ENCODE assay signal across 23 cellular contexts in the genomic region with DNA sequence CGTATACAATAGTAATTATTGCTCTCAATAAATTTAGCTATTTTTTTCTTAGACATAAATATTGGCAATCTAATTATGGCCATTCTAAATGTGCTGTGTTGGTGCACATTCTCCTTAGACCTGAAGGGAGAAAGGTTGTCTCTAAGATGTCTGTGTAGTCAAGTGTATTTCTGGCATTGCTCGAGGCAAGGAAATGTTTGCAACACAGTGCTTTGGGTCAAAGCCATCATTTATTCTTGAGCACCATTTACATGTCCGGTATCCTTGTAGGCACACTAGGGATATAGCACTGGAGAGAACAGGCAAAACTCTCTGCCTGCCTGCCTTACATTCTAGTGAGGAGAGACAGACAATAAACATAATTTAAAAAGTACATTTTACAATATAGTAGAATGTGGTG.
"Had no signal": no experiment of that assay in that cellular context is flagged by ENCODE, and none has a peak within 500 bp of the region (broad histone marks: within the 10 kb centered on the region; RNA-seq: fewer than 3 reads in every experiment).

No MANE protein-coding gene starts in this region.

- H3K27ac ChIP-seq: ascending aorta, brain microvascular endothelial cell, cardiac muscle cell, RWPE1, SJSA1 had no signal

- H3K36me3 Mint-ChIP-seq: activated naive CD8-positive, alpha-beta T cell treated with anti-CD3 and anti-CD28 coated beads, Interleukin-2, amount 10 ng/mL, durations not matched to agents 7 days and 5 days; WTC11 had no signal

- H3K36me3 ChIP-seq: ascending aorta, brain microvascular endothelial cell, cardiac muscle cell had no signal

- ATAC-seq: activated CD8-positive, alpha-beta T cell treated with anti-CD3 and anti-CD28 coated beads, Interleukin-2, amount 10 ng/mL, durations not matched to agents 7 days and 5 days; WTC11 had no signal

- H3K9me3 Mint-ChIP-seq: activated naive CD8-positive, alpha-beta T cell treated with anti-CD3 and anti-CD28 coated beads, Interleukin-2, amount 10 ng/mL, durations not matched to agents 7 days and 5 days; T-helper 1 cell treated with Interleukin-12 subunit alpha and Interleukin-12 subunit beta and Interleukin-4 antibody, amounts not matched to agents 30 μg/mL and 1 μg/mL, for 36 hours; WTC11 had no signal

- H3K4me3 Mint-ChIP-seq: activated CD8-positive, alpha-beta T cell treated with anti-CD3 and anti-CD28 coated beads, Interleukin-2, amount 10 ng/mL, durations not matched to agents 7 days and 5 days; activated naive CD8-positive, alpha-beta T cell treated with anti-CD3 and anti-CD28 coated beads, Interleukin-2, amount 10 ng/mL, durations not matched to agents 7 days and 5 days; T-helper 1 cell treated with Interleukin-12 subunit alpha and Interleukin-12 subunit beta and Interleukin-4 antibody, amounts not matched to agents 30 μg/mL and 1 μg/mL, for 36 hours; WTC11 had no signal

- H3K9me3 ChIP-seq: ascending aorta, SJSA1 had no signal

- H3K27me3 ChIP-seq: ascending aorta, brain microvascular endothelial cell, cardiac muscle cell, SJSA1 had no signal

- H3K27ac Mint-ChIP-seq: activated CD8-positive, alpha-beta T cell treated with anti-CD3 and anti-CD28 coated beads, Interleukin-2, amount 10 ng/mL, durations not matched to agents 7 days and 5 days; activated naive CD8-positive, alpha-beta T cell treated with anti-CD3 and anti-CD28 coated beads, Interleukin-2, amount 10 ng/mL, durations not matched to agents 7 days and 5 days; T-helper 1 cell treated with Interleukin-12 subunit alpha and Interleukin-12 subunit beta and Interleukin-4 antibody, amounts not matched to agents 30 μg/mL and 1 μg/mL, for 36 hours; WTC11 had no signal

- DNase-seq: activated CD4-positive, alpha-beta T cell treated with anti-CD3 and anti-CD28 coated beads for 48 hours; activated CD4-positive, alpha-beta T cell treated with anti-CD3 and anti-CD28 coated beads, Interleukin-2, amount 50 U/mL, for 4 hours; activated CD4-positive, CD25-positive, alpha-beta regulatory T cell treated with anti-CD3 and anti-CD28 coated beads, Interleukin-2, amount 50 U/mL, for 72 hours; activated CD8-positive, alpha-beta memory T cell treated with anti-CD3 and anti-CD28 coated beads, Interleukin-2, amount 50 U/mL, for 48 hours; activated CD8-positive, alpha-beta T cell treated with anti-CD3 and anti-CD28 coated beads, Interleukin-2, amount 10 ng/mL, durations not matched to agents 7 days and 5 days; activated naive CD4-positive, alpha-beta T cell treated with anti-CD3 and anti-CD28 coated beads, Interleukin-2, amount 50 U/mL, for 16 hours; activated naive CD8-positive, alpha-beta T cell treated with anti-CD3 and anti-CD28 coated beads, Interleukin-2, amount 10 ng/mL, durations not matched to agents 7 days and 5 days; activated T-cell treated with anti-CD3 and anti-CD28 coated beads, Interleukin-2, amount 50 U/mL, for 1 hour; brain microvascular endothelial cell; NCI-H1048; NCI-H146; NCI-H187 treated with DMSO at 0.1 percent for 48 hours; NCI-H2081 treated with DMSO at 0.1 percent for 48 hours; NCI-H2227 treated with DMSO at 0.1 percent for 48 hours; NCI-H446 treated with DMSO at 0.1 percent for 48 hours; NCI-H82; SHP77 had no signal

- H3K4me3 ChIP-seq: ascending aorta, cardiac muscle cell, SJSA1 had no signal
